26 cellular contexts compared by ENCODE assay signal in genomic region chr16:71574702-71575101, GRCh38. TPM values are rescaled to one million over a fixed set of nuclear protein-coding genes. Genes with fewer than 3 reads are reported as not detected.
DNase-seq lines count a peak whose midpoint lies in the region; ATAC-seq, FAIRE-seq and TF ChIP-seq lines count a peak whose summit lies in the region.
"Had no signal": no experiment of that assay in that cellular context is flagged by ENCODE, and none has a peak within 500 bp of the region (broad histone marks: within the 10 kb centered on the region; RNA-seq: fewer than 3 reads in every experiment).

No MANE protein-coding gene starts in this region.

- no peak for FAIRE-seq in HepG2 (lab: Jason Lieb, UNC)
- FAIRE-seq: A204.1, D721Med, GM12878, GM19239 had no signal

- H3K27me3 Mint-ChIP-seq in memory B cell, result no peaks in the 10 kb centered on the region
- H3K27me3 Mint-ChIP-seq in activated CD4-positive, alpha-beta T cell treated with anti-CD3 and anti-CD28 coated beads for 36 hours, result peaks cover 13% of the 10 kb centered on the region

- H3K9me3 Mint-ChIP-seq in memory B cell, result no peaks in the 10 kb centered on the region
- no peaks in the 10 kb centered on the region for H3K9me3 Mint-ChIP-seq in activated CD4-positive, alpha-beta T cell treated with anti-CD3 and anti-CD28 coated beads for 36 hours (ENCODE audit: low read depth)
- H3K9me3 Mint-ChIP-seq: CD4-positive, alpha-beta T cell; CD8-positive, alpha-beta memory T cell; GM23338; H9 had no signal

- H3K9me3 ChIP-seq in liver (ENCODE audit: control insufficient read depth in 4 of 4, low read length in 3 of 4) (no peaks in the 10 kb centered on the region), HepG2 (ENCODE audit: low read length) (no peaks in the 10 kb centered on the region), transverse colon (no peaks in the 10 kb centered on the region)
- H3K9me3 ChIP-seq: BE2C; BLaER1 treated with 17β-estradiol and CSF1 and Interleukin-3, amounts not matched to agents 10 nM and 100 nM had no signal

- H3K4me1 ChIP-seq in liver (ENCODE audit: control insufficient read depth in 4 of 4, insufficient read depth in 4 of 4, low read length in 3 of 4) (peaks cover 0 to 51% (median 26%) of the 10 kb centered on the region in 4 donors), HepG2 (ENCODE audit: insufficient read depth, low read length) (peaks cover 84% of the 10 kb centered on the region), transverse colon (peaks cover 0 to 18% (median 4%) of the 10 kb centered on the region in 4 donors)
- H3K4me1 ChIP-seq: BE2C; BLaER1 treated with 17β-estradiol and CSF1 and Interleukin-3, amounts not matched to agents 10 nM and 100 nM had no signal

- no peaks in the 10 kb centered on the region for H3K79me2 ChIP-seq in HepG2 (ENCODE audit: insufficient read depth, low read length)

- no peak for ATAC-seq in HepG2
- ATAC-seq in memory B cell (ENCODE audit: low read depth), result peak; percentile 66
- no peak for ATAC-seq in GM19455 (IDR thresholded peaks at IDR 0.05; ENCODE audit: unreplicated experiment)
- no peak for ATAC-seq in activated CD4-positive, alpha-beta T cell treated with anti-CD3 and anti-CD28 coated beads for 36 hours
- ATAC-seq: GM12878, GM23338, HCT116 had no signal

- POLR2A ChIA-PET in HepG2 (lab: Yijun Ruan, JAX), result interaction anchor here (4.5 to 7.2 kb wide), 2 partner anchors 10 to 19 kb away, joined by 48 to 93 read pairs; no protein-coding TSS in a partner anchor
- POLR2A ChIA-PET in activated CD4-positive, alpha-beta T cell treated with anti-CD3 and anti-CD28 coated beads for 36 hours (lab: Charles Lee), result no interaction called here

- BruUV-seq in HepG2 (replicated peaks; lab: Mats Ljungman, UMichigan), result no TSS peak

- peak overlapping the region; percentile 94 to 95 for H3K27ac ChIP-seq in liver (ENCODE audit: low read depth in 1 of 2, low read length in 2 of 2)
- no peak overlapping the region for H3K27ac ChIP-seq in HepG2 (ENCODE audit: extremely low read length, insufficient read depth, low read length)
- H3K27ac ChIP-seq in transverse colon, result no peak overlapping the region
- H3K27ac ChIP-seq: 22Rv1; BLaER1 treated with 17β-estradiol and CSF1 and Interleukin-3, amounts not matched to agents 10 nM and 100 nM had no signal

- TF ChIP-seq RAD21 in liver (IDR thresholded peaks at IDR 0.05) (no peak), HepG2 (CRISPR knock-in tag; IDR thresholded peaks at IDR 0.05) (no peak)

- H2AFZ ChIP-seq in HepG2 (ENCODE audit: low read length), result no peak overlapping the region
- H2AFZ ChIP-seq: GM23338 had no signal

- H3K36me3 ChIP-seq in liver (ENCODE audit: control insufficient read depth in 4 of 4, insufficient read depth in 3 of 4, low read depth in 1 of 4, low read length in 3 of 4) (peaks cover 0 to 25% (median 9%) of the 10 kb centered on the region in 4 donors), HepG2 (replicated peaks in 1 of 2; ENCODE audit: control insufficient read depth in 1 of 2, insufficient read depth in 2 of 2, low read length in 2 of 2) (no peaks in the 10 kb centered on the region), transverse colon (no peaks in the 10 kb centered on the region)
- H3K36me3 ChIP-seq: BE2C; BLaER1 treated with 17β-estradiol and CSF1 and Interleukin-3, amounts not matched to agents 10 nM and 100 nM had no signal

- no peak overlapping the region for H3K27ac Mint-ChIP-seq in memory B cell
- no peak overlapping the region for H3K27ac Mint-ChIP-seq in activated CD4-positive, alpha-beta T cell treated with anti-CD3 and anti-CD28 coated beads for 36 hours
- H3K27ac Mint-ChIP-seq: CD14-positive monocyte; CD4-positive, alpha-beta T cell; CD8-positive, alpha-beta memory T cell; GM23338; H9 had no signal

- peak overlapping the region in 2 of 3 donors; percentile 7 to 89 for H3K4me3 ChIP-seq in liver (ENCODE audit: low read depth in 1 of 3, low read length in 3 of 3)
- H3K4me3 ChIP-seq in HepG2 (replicated peaks in 1 of 3; ENCODE audit: insufficient read depth in 1 of 3, low read depth in 2 of 3, low read length in 3 of 3), result no peak overlapping the region
- no peak overlapping the region for H3K4me3 ChIP-seq in transverse colon
- H3K4me3 ChIP-seq: BLaER1 treated with 17β-estradiol and CSF1 and Interleukin-3, amounts not matched to agents 10 nM and 100 nM; GM12878; GM23338 had no signal

- intact Hi-C loops in HepG2 (cut with micrococcal nuclease; ENCODE audit: unreplicated experiment) (no loop called here), transverse colon (cut with DNase I; ENCODE audit: low total_unique reads) (no loop called here)
- intact Hi-C loops in activated CD4-positive, alpha-beta T cell treated with anti-CD3 and anti-CD28 coated beads for 36 hours (cut with DNase I, micrococcal nuclease), result no loop called here

- H3K9ac ChIP-seq in liver (ENCODE audit: low read depth in 1 of 2, low read length in 2 of 2), result peak overlapping the region; percentile 85 to 100
- no peak overlapping the region for H3K9ac ChIP-seq in HepG2 (ENCODE audit: insufficient read depth, low read depth, low read length)
- H3K9ac ChIP-seq: BLaER1 treated with 17β-estradiol and CSF1 and Interleukin-3, amounts not matched to agents 10 nM and 100 nM had no signal

- no peaks in the 10 kb centered on the region for H3K4me1 Mint-ChIP-seq in memory B cell
- H3K4me1 Mint-ChIP-seq in activated CD4-positive, alpha-beta T cell treated with anti-CD3 and anti-CD28 coated beads for 36 hours, result no peaks in the 10 kb centered on the region
- H3K4me1 Mint-ChIP-seq: CD14-positive monocyte; CD8-positive, alpha-beta memory T cell; GM23338 had no signal

- no peak overlapping the region for H3K4me3 Mint-ChIP-seq in memory B cell
- no peak overlapping the region for H3K4me3 Mint-ChIP-seq in activated CD4-positive, alpha-beta T cell treated with anti-CD3 and anti-CD28 coated beads for 36 hours
- H3K4me3 Mint-ChIP-seq: CD14-positive monocyte; CD4-positive, alpha-beta T cell; CD8-positive, alpha-beta memory T cell; GM23338; H9 had no signal

- no peak for TF ChIP-seq POLR2A in HepG2 (IDR thresholded peaks at IDR 0.05; ENCODE audit: insufficient read depth in 1 of 2, low read depth in 2 of 2, low read length in 2 of 2)
- no peak for TF ChIP-seq POLR2A in transverse colon (IDR thresholded peaks at IDR 0.05)

- DNase-seq in HepG2 (ENCODE audit: low spot score) (no peak), germinal center (ENCODE audit: low spot score) (peak; percentile 25), memory B cell (ENCODE audit: low spot score in 2 of 2) (no peak), transverse colon (no peak)
- no peak for DNase-seq in activated CD4-positive, alpha-beta T cell treated with anti-CD3 and anti-CD28 coated beads for 36 hours
- DNase-seq: ACHN; AML-193; BE2C; CD4-positive, alpha-beta T cell; CD8-positive, alpha-beta memory T cell; DMS 273 treated with DMSO at 0.1 percent for 48 hours; DMS79 treated with DMSO at 0.1 percent for 48 hours; GDM1; H9 had no signal

- TF ChIP-seq CTCF in liver (IDR thresholded peaks at IDR 0.05; ENCODE audit: low read depth, low read length, missing input control) (no peak), HepG2 (CRISPR knock-in tag; IDR thresholded peaks at IDR 0.05) (no peak), transverse colon (IDR thresholded peaks at IDR 0.05) (no peak)

- TF ChIP-seq EP300 in HepG2 (IDR thresholded peaks at IDR 0.05; ENCODE audit: low read depth in 2 of 2, low read length in 2 of 2) (no peak), HepG2 (CRISPR knock-in tag; IDR thresholded peaks at IDR 0.05; ENCODE audit: borderline replicate concordance) (no peak), transverse colon (IDR thresholded peaks at IDR 0.05; ENCODE audit: low read depth) (no peak)

- H3K36me3 Mint-ChIP-seq in memory B cell, result no peaks in the 10 kb centered on the region
- H3K36me3 Mint-ChIP-seq in activated CD4-positive, alpha-beta T cell treated with anti-CD3 and anti-CD28 coated beads for 36 hours (ENCODE audit: low read depth), result no peaks in the 10 kb centered on the region
- H3K36me3 Mint-ChIP-seq: CD14-positive monocyte; CD8-positive, alpha-beta memory T cell had no signal

- H3K27me3 ChIP-seq in liver (ENCODE audit: control insufficient read depth in 4 of 4, insufficient read depth in 4 of 4, low read length in 3 of 4) (no peaks in the 10 kb centered on the region), HepG2 (ENCODE audit: control insufficient read depth in 1 of 2, insufficient read depth in 2 of 2, low read length in 2 of 2) (no peaks in the 10 kb centered on the region), transverse colon (peaks cover 10% of the 10 kb centered on the region)
- H3K27me3 ChIP-seq: BLaER1 treated with 17β-estradiol and CSF1 and Interleukin-3, amounts not matched to agents 10 nM and 100 nM had no signal

- CTCF ChIA-PET in HepG2 (lab: Yijun Ruan, JAX; ENCODE audit: low intra/inter-chr PET ratio, low total read pairs), result no interaction called here
- CTCF ChIA-PET in activated CD4-positive, alpha-beta T cell treated with anti-CD3 and anti-CD28 coated beads for 36 hours (lab: Charles Lee), result no interaction called here

- no peaks in the 10 kb centered on the region for H4K20me1 ChIP-seq in HepG2 (ENCODE audit: insufficient read depth, low read length)
- H4K20me1 ChIP-seq: BLaER1 treated with 17β-estradiol and CSF1 and Interleukin-3, amounts not matched to agents 10 nM and 100 nM had no signal

- no peak overlapping the region for H3K4me2 ChIP-seq in HepG2 (ENCODE audit: low read depth, low read length)
- H3K4me2 ChIP-seq: BLaER1 treated with 17β-estradiol and CSF1 and Interleukin-3, amounts not matched to agents 10 nM and 100 nM; GM23338 had no signal

- in situ Hi-C loops in HepG2 (cut with HindIII; ENCODE audit: extremely low pct_ligation_motif_present, low pct_unique_long_range_greater_than_20kb), result no loop called here
- in situ Hi-C loops in transverse colon (cut with MboI; ENCODE audit: low pct_ligation_motif_present in 1 of 4, low pct_unique_long_range_greater_than_20kb in 1 of 4, low sequenced_read_pairs in 3 of 4), result no loop called here

RNA-seq across cellular contexts. Expression of gene TAT, which starts 2.2 kb away (rescaled TPM):
- total RNA-seq in liver (100 to 1,000 TPM in 1 of 2 donors, 10 to 100 TPM in 1; 10.6 to 484 TPM), HepG2 (2016; rRNA removed; fragmentation: Illumina TruSeq; extraction: Trizol) (1.6 and 2.2 TPM in 2 replicates), transverse colon (1 to 10 TPM in 1 of 4 donors, under 1 TPM in 2, not detected in 1; 0.37 to 3.4 (median 0.79) TPM)
- polyA plus RNA-seq in liver (100 to 1,000 TPM; 382 to 540 TPM), HepG2 (2011; rRNA removed) (5.8 and 6.5 TPM in 2 replicates)
- 0.44 and 0.51 TPM in 2 replicates for total RNA-seq in HepG2 (2016; cell fraction: cytosol; rRNA removed; fragmentation: Illumina TruSeq; extraction: Trizol; ENCODE audit: low read depth)
- total RNA-seq in HepG2 (2016; cell fraction: insoluble cytoplasmic fraction; rRNA removed; fragmentation: Illumina TruSeq; extraction: Trizol), result 2.0 and 2.3 TPM in 2 replicates
- 0.83 and 1.1 TPM in 2 replicates for total RNA-seq in HepG2 (2016; cell fraction: membrane; rRNA removed; fragmentation: Illumina TruSeq; extraction: Trizol)
- total RNA-seq in HepG2 (2016; cell fraction: nucleus; rRNA removed; fragmentation: Illumina TruSeq; extraction: Trizol), result 1.4 and 2.1 TPM in 2 replicates
- 5.1 and 6.4 TPM in 2 replicates for polyA plus RNA-seq in HepG2 (2011; cell fraction: cytosol; rRNA removed)
- polyA plus RNA-seq in HepG2 (2011; cell fraction: nucleus; rRNA removed), result 3.5 and 4.3 TPM in 2 replicates
- polyA plus RNA-seq in HepG2 (2012), result 6.1 TPM in 2 replicates
- 0.08 and 0.17 TPM in 2 replicates for polyA plus RNA-seq in HepG2 (2016; cell fraction: cytosol; fragmentation: Illumina TruSeq; extraction: Trizol; ENCODE audit: low read depth)
- polyA plus RNA-seq in HepG2 (2016; cell fraction: insoluble cytoplasmic fraction; fragmentation: Illumina TruSeq; extraction: Trizol; ENCODE audit: low read depth), result 2.8 and 3.4 TPM in 2 replicates
- polyA plus RNA-seq in HepG2 (2016; cell fraction: membrane; fragmentation: Illumina TruSeq; extraction: Trizol; ENCODE audit: low read depth), result 0.38 and 0.55 TPM in 2 replicates
- polyA plus RNA-seq in HepG2 (2016; cell fraction: nucleus; fragmentation: Illumina TruSeq; extraction: Trizol; ENCODE audit: insufficient read depth, low read depth), result 1.9 and 2.0 TPM in 2 replicates
- 9.0 TPM in 1 of 2 replicates, not detected in the other for polyA minus RNA-seq in HepG2 (2011; rRNA and poly(A)+ RNA removed; ENCODE audit: low replicate concordance)
- 3.4 and 3.8 TPM in 2 replicates for polyA minus RNA-seq in HepG2 (2011; cell fraction: cytosol; rRNA and poly(A)+ RNA removed)
- polyA minus RNA-seq in HepG2 (2011; cell fraction: nucleus; rRNA and poly(A)+ RNA removed), result 7.1 and 9.9 TPM in 2 replicates
- not detected for total RNA-seq in activated CD4-positive, alpha-beta T cell treated with anti-CD3 and anti-CD28 coated beads for 36 hours
- total RNA-seq: CD4-positive, alpha-beta T cell; CD8-positive, alpha-beta memory T cell; GM23338; H4; H9 had no signal
- polyA plus RNA-seq: CD14-positive monocyte had no signal

RNA-seq across cellular contexts. Expression of gene CHST4, which starts 48.5 kb away (rescaled TPM):
- 10 to 100 TPM in 1 of 2 donors, under 1 TPM in 1; 0.09 to 14.3 TPM for total RNA-seq in liver
- polyA plus RNA-seq in liver, result 10 to 100 TPM in 1 of 2 donors, 1 to 10 TPM in 1; 3.8 to 10.5 TPM
- total RNA-seq in HepG2 (2016; rRNA removed; fragmentation: Illumina TruSeq; extraction: Trizol), result not detected in 2 replicates
- total RNA-seq in HepG2 (2016; cell fraction: cytosol; rRNA removed; fragmentation: Illumina TruSeq; extraction: Trizol; ENCODE audit: low read depth), result not detected in 2 replicates
- total RNA-seq in HepG2 (2016; cell fraction: insoluble cytoplasmic fraction; rRNA removed; fragmentation: Illumina TruSeq; extraction: Trizol), result not detected in 2 replicates
- total RNA-seq in HepG2 (2016; cell fraction: membrane; rRNA removed; fragmentation: Illumina TruSeq; extraction: Trizol), result not detected in 2 replicates
- total RNA-seq in HepG2 (2016; cell fraction: nucleus; rRNA removed; fragmentation: Illumina TruSeq; extraction: Trizol), result not detected in 2 replicates
- not detected in 2 replicates for polyA plus RNA-seq in HepG2 (2011; rRNA removed)
- polyA plus RNA-seq in HepG2 (2011; cell fraction: cytosol; rRNA removed), result not detected in 2 replicates
- polyA plus RNA-seq in HepG2 (2011; cell fraction: nucleus; rRNA removed), result not detected in 2 replicates
- not detected in 2 replicates for polyA plus RNA-seq in HepG2 (2012)
- not detected in 2 replicates for polyA plus RNA-seq in HepG2 (2016; cell fraction: cytosol; fragmentation: Illumina TruSeq; extraction: Trizol; ENCODE audit: low read depth)
- not detected in 2 replicates for polyA plus RNA-seq in HepG2 (2016; cell fraction: insoluble cytoplasmic fraction; fragmentation: Illumina TruSeq; extraction: Trizol; ENCODE audit: low read depth)
- polyA plus RNA-seq in HepG2 (2016; cell fraction: membrane; fragmentation: Illumina TruSeq; extraction: Trizol; ENCODE audit: low read depth), result not detected in 2 replicates
- not detected in 2 replicates for polyA plus RNA-seq in HepG2 (2016; cell fraction: nucleus; fragmentation: Illumina TruSeq; extraction: Trizol; ENCODE audit: insufficient read depth, low read depth)
- not detected in 2 replicates for polyA minus RNA-seq in HepG2 (2011; rRNA and poly(A)+ RNA removed; ENCODE audit: low replicate concordance)
- polyA minus RNA-seq in HepG2 (2011; cell fraction: cytosol; rRNA and poly(A)+ RNA removed), result not detected in 2 replicates
- polyA minus RNA-seq in HepG2 (2011; cell fraction: nucleus; rRNA and poly(A)+ RNA removed), result not detected in 2 replicates
- not detected for total RNA-seq in transverse colon
- not detected for total RNA-seq in activated CD4-positive, alpha-beta T cell treated with anti-CD3 and anti-CD28 coated beads for 36 hours
- total RNA-seq: CD4-positive, alpha-beta T cell; CD8-positive, alpha-beta memory T cell had no signal
- polyA plus RNA-seq: CD14-positive monocyte; CD8-positive, alpha-beta memory T cell had no signal

RNA-seq across cellular contexts. Expression of gene MARVELD3, which starts 51.3 kb away (rescaled TPM):
- 1 to 10 TPM; 4.9 TPM for total RNA-seq in liver
- 1 to 10 TPM; 1.8 to 3.3 TPM for polyA plus RNA-seq in liver
- 3.6 and 5.6 TPM in 2 replicates for total RNA-seq in HepG2 (2016; rRNA removed; fragmentation: Illumina TruSeq; extraction: Trizol)
- 0.88 and 0.91 TPM in 2 replicates for total RNA-seq in HepG2 (2016; cell fraction: cytosol; rRNA removed; fragmentation: Illumina TruSeq; extraction: Trizol; ENCODE audit: low read depth)
- 3.1 and 5.2 TPM in 2 replicates for total RNA-seq in HepG2 (2016; cell fraction: insoluble cytoplasmic fraction; rRNA removed; fragmentation: Illumina TruSeq; extraction: Trizol)
- total RNA-seq in HepG2 (2016; cell fraction: membrane; rRNA removed; fragmentation: Illumina TruSeq; extraction: Trizol), result 1.8 and 2.1 TPM in 2 replicates
- total RNA-seq in HepG2 (2016; cell fraction: nucleus; rRNA removed; fragmentation: Illumina TruSeq; extraction: Trizol), result 5.3 and 5.6 TPM in 2 replicates
- 4.8 and 5.0 TPM in 2 replicates for polyA plus RNA-seq in HepG2 (2011; rRNA removed)
- 4.8 and 5.7 TPM in 2 replicates for polyA plus RNA-seq in HepG2 (2011; cell fraction: cytosol; rRNA removed)
- 4.2 TPM in 2 replicates for polyA plus RNA-seq in HepG2 (2011; cell fraction: nucleus; rRNA removed)
- 5.5 and 6.5 TPM in 2 replicates for polyA plus RNA-seq in HepG2 (2012)
- polyA plus RNA-seq in HepG2 (2016; cell fraction: cytosol; fragmentation: Illumina TruSeq; extraction: Trizol; ENCODE audit: low read depth), result 0.61 and 0.77 TPM in 2 replicates
- polyA plus RNA-seq in HepG2 (2016; cell fraction: insoluble cytoplasmic fraction; fragmentation: Illumina TruSeq; extraction: Trizol; ENCODE audit: low read depth), result 4.0 and 4.4 TPM in 2 replicates
- polyA plus RNA-seq in HepG2 (2016; cell fraction: membrane; fragmentation: Illumina TruSeq; extraction: Trizol; ENCODE audit: low read depth), result 1.1 and 1.4 TPM in 2 replicates
- 9.4 and 10.1 TPM in 2 replicates for polyA plus RNA-seq in HepG2 (2016; cell fraction: nucleus; fragmentation: Illumina TruSeq; extraction: Trizol; ENCODE audit: insufficient read depth, low read depth)
- 10.3 TPM in 1 of 2 replicates, not detected in the other for polyA minus RNA-seq in HepG2 (2011; rRNA and poly(A)+ RNA removed; ENCODE audit: low replicate concordance)
- polyA minus RNA-seq in HepG2 (2011; cell fraction: cytosol; rRNA and poly(A)+ RNA removed), result 2.8 and 3.6 TPM in 2 replicates
- 6.2 and 7.7 TPM in 2 replicates for polyA minus RNA-seq in HepG2 (2011; cell fraction: nucleus; rRNA and poly(A)+ RNA removed)
- 100 to 1,000 TPM; 113 to 381 (median 164) TPM for total RNA-seq in transverse colon
- total RNA-seq in activated CD4-positive, alpha-beta T cell treated with anti-CD3 and anti-CD28 coated beads for 36 hours, result not detected
- total RNA-seq: CD4-positive, alpha-beta T cell; CD8-positive, alpha-beta memory T cell; H4 had no signal
- polyA plus RNA-seq: CD8-positive, alpha-beta memory T cell had no signal

Comparison
In these comparisons a context has a peak if more than half of its experiments do, and no peak if none do; other contexts are left out.
1. H3K27ac ChIP-seq: peak in liver (2 of 2); none in HepG2 (single experiment) and transverse colon (0 of 4).
2. H3K4me3 ChIP-seq: peak in liver (2 of 3); none in HepG2 (0 of 3) and transverse colon (0 of 4).
3. RNA of gene MARVELD3, which starts 51.3 kb away (total RNA-seq): 113 to 381 TPM in transverse colon; 0.88 to 5.6 TPM in HepG2, 4.9 TPM in liver and not detected in activated CD4-positive, alpha-beta T cell treated with anti-CD3 and anti-CD28 coated beads for 36 hours; every median in the first group is over 10 times any median in the second.